Comparison of ENCODE assay signal across 8 cellular contexts in the genomic region with DNA sequence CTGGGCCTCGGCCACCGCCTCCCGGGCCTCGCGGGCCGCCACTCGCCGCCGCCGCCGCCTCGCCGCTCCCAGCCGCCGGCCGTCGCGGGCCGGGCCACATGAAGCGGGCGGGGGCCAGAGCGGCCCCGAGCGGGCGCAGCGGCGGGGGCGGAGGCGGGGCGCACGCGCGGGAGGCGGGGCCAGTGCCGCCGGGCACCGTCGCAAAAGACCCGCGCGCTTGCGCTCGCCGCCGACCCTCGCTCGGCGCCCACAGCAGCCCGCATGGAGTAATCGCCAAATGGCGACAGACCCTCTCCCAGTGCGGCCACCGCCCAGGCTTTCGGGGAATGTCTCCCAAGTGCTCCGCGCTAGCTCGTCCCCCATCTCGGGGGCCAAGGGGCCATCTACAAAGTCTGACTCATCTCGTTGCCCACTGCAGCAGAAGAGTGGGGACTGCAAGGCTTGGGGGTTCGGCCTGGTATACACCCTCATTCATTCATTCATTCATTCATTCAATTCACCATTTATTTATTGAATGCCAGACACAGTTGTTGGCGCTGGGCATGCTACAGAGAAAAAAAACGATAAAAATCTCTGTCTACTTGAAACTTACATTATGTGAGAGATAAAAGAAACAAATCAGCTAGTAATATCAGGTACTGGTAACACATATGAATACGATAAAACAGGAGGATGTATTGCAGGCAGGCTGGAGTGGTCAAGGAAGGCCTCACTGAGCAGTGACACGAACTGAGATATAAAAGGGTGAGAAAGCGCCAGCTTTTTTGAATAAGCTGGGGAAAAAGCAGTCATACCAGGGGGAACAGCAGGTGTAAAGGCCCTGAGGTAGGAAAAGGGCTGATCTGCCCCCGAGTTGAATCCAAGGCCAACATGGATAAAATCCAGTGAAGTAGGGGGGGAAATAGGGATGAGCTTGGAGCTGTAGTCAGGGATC. TPM values are rescaled to one million over a fixed set of nuclear protein-coding genes. Genes with fewer than 3 reads are reported as not detected.
A peak's percentile ranks its signal among the peaks of the same experiment; 100 is the strongest.
DNase-seq lines count a peak whose midpoint lies in the region; ATAC-seq and TF ChIP-seq lines count a peak whose summit lies in the region.

A gene with protein sequence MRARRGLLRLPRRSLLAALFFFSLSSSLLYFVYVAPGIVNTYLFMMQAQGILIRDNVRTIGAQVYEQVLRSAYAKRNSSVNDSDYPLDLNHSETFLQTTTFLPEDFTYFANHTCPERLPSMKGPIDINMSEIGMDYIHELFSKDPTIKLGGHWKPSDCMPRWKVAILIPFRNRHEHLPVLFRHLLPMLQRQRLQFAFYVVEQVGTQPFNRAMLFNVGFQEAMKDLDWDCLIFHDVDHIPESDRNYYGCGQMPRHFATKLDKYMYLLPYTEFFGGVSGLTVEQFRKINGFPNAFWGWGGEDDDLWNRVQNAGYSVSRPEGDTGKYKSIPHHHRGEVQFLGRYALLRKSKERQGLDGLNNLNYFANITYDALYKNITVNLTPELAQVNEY (minus strand): TSS at position 100 of the 934 bp plus-strand sequence. CDS start 188 bp downstream, outside the sequence.

- no peak for TF ChIP-seq EP300 in gastroesophageal sphincter (IDR thresholded peaks at IDR 0.05)

- H3K4me1 Mint-ChIP-seq in activated naive CD4-positive, alpha-beta T cell treated with anti-CD3 and anti-CD28 coated beads, Interleukin-2, amount 10 ng/mL, durations not matched to agents 7 days and 5 days = peaks cover 25% of the 10 kb centered on the region

- CTCF ChIA-PET in activated naive CD4-positive, alpha-beta T cell treated with anti-CD3 and anti-CD28 coated beads, Interleukin-2, amount 10 ng/mL, durations not matched to agents 7 days and 5 days (lab: Charles Lee) = interaction anchor here (0.7 kb wide), 1 partner anchor 108 kb away, joined by 3 read pairs; no protein-coding TSS in a partner anchor

- H3K36me3 Mint-ChIP-seq in activated naive CD4-positive, alpha-beta T cell treated with anti-CD3 and anti-CD28 coated beads, Interleukin-2, amount 10 ng/mL, durations not matched to agents 7 days and 5 days = no peaks in the 10 kb centered on the region

- H3K27ac Mint-ChIP-seq in activated naive CD4-positive, alpha-beta T cell treated with anti-CD3 and anti-CD28 coated beads, Interleukin-2, amount 10 ng/mL, durations not matched to agents 7 days and 5 days = peak within 1 kb of the TSS; percentile 4

- H3K27me3 ChIP-seq in gastroesophageal sphincter (no peaks in the 10 kb centered on the region), neuron (ENCODE audit: insufficient read depth, low read length) (no peaks in the 10 kb centered on the region)

- H3K27me3 Mint-ChIP-seq in activated naive CD4-positive, alpha-beta T cell treated with anti-CD3 and anti-CD28 coated beads, Interleukin-2, amount 10 ng/mL, durations not matched to agents 7 days and 5 days = peaks cover 38% of the 10 kb centered on the region

- no peak for TF ChIP-seq POLR2A in gastroesophageal sphincter (IDR thresholded peaks at IDR 0.05)

- peak within 1 kb of the TSS; percentile 56 to 96 (median 92) for H3K27ac ChIP-seq in gastroesophageal sphincter

- no peaks in the 10 kb centered on the region for H3K36me3 ChIP-seq in gastroesophageal sphincter
- H3K36me3 ChIP-seq in neuron (ENCODE audit: insufficient read depth, low read length) = no peaks in the 10 kb centered on the region

- no peaks in the 10 kb centered on the region for H3K9me3 Mint-ChIP-seq in activated naive CD4-positive, alpha-beta T cell treated with anti-CD3 and anti-CD28 coated beads, Interleukin-2, amount 10 ng/mL, durations not matched to agents 7 days and 5 days

- peak within 1 kb of the TSS; percentile 81 for H3K4me3 Mint-ChIP-seq in activated naive CD4-positive, alpha-beta T cell treated with anti-CD3 and anti-CD28 coated beads, Interleukin-2, amount 10 ng/mL, durations not matched to agents 7 days and 5 days

- WGBS in gastroesophageal sphincter (ENCODE audit: low coverage in 1 of 2), 2 donors = 8 to 24% methylated on average over 8 to 19 of the region's 66 CpGs

- TF ChIP-seq CTCF in gastroesophageal sphincter (IDR thresholded peaks at IDR 0.05) = no peak

- peak within 1 kb of the TSS; percentile 48 for H2AFZ ChIP-seq in neuron (ENCODE audit: low read depth, low read length)

- H3K4me3 ChIP-seq in gastroesophageal sphincter = peak within 1 kb of the TSS; percentile 78 to 96
- H3K4me3 ChIP-seq in neuron (ENCODE audit: low read length) = peak within 1 kb of the TSS; percentile 95

- DNase-seq in DMS79 treated with DMSO at 0.1 percent for 48 hours (lab: John Stamatoyannopoulos, UW) (peak; percentile 78), LHCN-M2 (ENCODE audit: low read depth) (peak; percentile 79), SK-N-DZ (ENCODE audit: low spot score) (peak; percentile 95), superior temporal gyrus (ENCODE audit: extremely low spot score) (peak; percentile 75)
- peak; percentile 65 for DNase-seq in activated naive CD4-positive, alpha-beta T cell treated with anti-CD3 and anti-CD28 coated beads, Interleukin-2, amount 10 ng/mL, durations not matched to agents 7 days and 5 days

- H3K9me3 ChIP-seq in gastroesophageal sphincter = no peaks in the 10 kb centered on the region
- no peaks in the 10 kb centered on the region for H3K9me3 ChIP-seq in neuron (ENCODE audit: low read length)

- peak; percentile 69 for ATAC-seq in GM21717 (IDR thresholded peaks at IDR 0.05; ENCODE audit: unreplicated experiment)
- ATAC-seq in gastroesophageal sphincter = peak; percentile 94

- H3K4me1 ChIP-seq in gastroesophageal sphincter (peaks cover 0 to 48% (median 20%) of the 10 kb centered on the region in 3 donors), neuron (ENCODE audit: insufficient read depth, low read length) (peaks cover 13% of the 10 kb centered on the region)

RNA-seq across cellular contexts. Expression of the gene that starts here (rescaled TPM):
- total RNA-seq in LHCN-M2 (2014; rRNA removed) (29.1 and 31.5 TPM in 2 replicates), gastroesophageal sphincter (10 to 100 TPM; 20.2 to 35.6 (median 28.8) TPM)
- 12.1 TPM for polyA plus RNA-seq in LHCN-M2 (2012)
- polyA plus RNA-seq in SK-N-DZ (2014; cell fraction: cytosol; rRNA removed) = 47.7 and 55.0 TPM in 2 replicates
- polyA plus RNA-seq in SK-N-DZ (2014; cell fraction: nucleus; rRNA removed) = 15.2 and 18.9 TPM in 2 replicates

Comparison
In these comparisons a context has a peak if more than half of its experiments do, and no peak if none do; other contexts are left out.
1. Peak in every context shown above with its lines: DNase-seq, ATAC-seq, H3K4me3 ChIP-seq and H3K27ac ChIP-seq.